ENCODE assay signal across 1 cellular context in genomic region chr6:149746147-149746946, GRCh38.
TF ChIP-seq lines count a peak whose summit lies in the region.

NUP43 (minus strand) TSS chr6:149746529; CDS start chr6:149746495, 34 bp downstream.

TF ChIP-seq in HepG2, 621 proteins besides CTCF, POLR2A, EP300 and RAD21 (continued from another document and continues in another):
- TF ChIP-seq ZHX2 (IDR thresholded peaks at IDR 0.05; ENCODE audit: low read depth) (no peak), ZHX2 (CRISPR knock-in tag; IDR thresholded peaks at IDR 0.05; ENCODE audit: borderline replicate concordance) (no peak), E2F5 (CRISPR knock-in tag; conservative IDR thresholded peaks at IDR 0.05) (peak; percentile 76; the same call in 1 of the 2 replicates), ZBTB43 (CRISPR knock-in tag; conservative IDR thresholded peaks at IDR 0.05) (no peak; the same call in 1 of the 2 replicates), CSRNP1 (CRISPR knock-in tag; IDR thresholded peaks at IDR 0.05) (peak; percentile 63), CCDC6 (CRISPR knock-in tag; IDR thresholded peaks at IDR 0.05) (peak; percentile 89), ARID2 (CRISPR knock-in tag; IDR thresholded peaks at IDR 0.05; ENCODE audit: borderline replicate concordance) (no peak; the same call in 1 of the 2 replicates), HNRNPUL1 (IDR thresholded peaks at IDR 0.05; ENCODE audit: low read depth, low read length) (no peak), ZNF501 (CRISPR knock-in tag; IDR thresholded peaks at IDR 0.05) (peak; percentile 95), ZNF383 (CRISPR knock-in tag; IDR thresholded peaks at IDR 0.05; ENCODE audit: borderline replicate concordance) (peak; percentile 92; the same call in 1 of the 2 replicates), XRCC5 (optimal IDR thresholded peaks at IDR 0.05; ENCODE audit: low read length) (peak; percentile 91), NR0B2 (CRISPR knock-in tag; IDR thresholded peaks at IDR 0.05) (peak; percentile 78; the same call in 1 of the 2 replicates), MTF2 (CRISPR knock-in tag; IDR thresholded peaks at IDR 0.05; ENCODE audit: borderline replicate concordance) (no peak), SRSF4 (IDR thresholded peaks at IDR 0.05; ENCODE audit: low read depth, low read length, poor library complexity, severe bottlenecking) (no peak), ZNF350 (CRISPR knock-in tag; IDR thresholded peaks at IDR 0.05; ENCODE audit: borderline replicate concordance, low read depth) (peak; percentile 97), ZNF468 (CRISPR knock-in tag; IDR thresholded peaks at IDR 0.05) (0 out of 2 replicates have a peak, but pooled peaks have one; percentile 68), RNF219 (CRISPR knock-in tag; IDR thresholded peaks at IDR 0.05) (no peak; the same call in 1 of the 2 replicates), ZNF746 (CRISPR knock-in tag; IDR thresholded peaks at IDR 0.05) (no peak), MYC (CRISPR knock-in tag; IDR thresholded peaks at IDR 0.05; ENCODE audit: borderline replicate concordance) (peak; percentile 84; the same call in 1 of the 2 replicates), SOX13 (IDR thresholded peaks at IDR 0.05) (no peak), SOX13 (CRISPR knock-in tag; conservative IDR thresholded peaks at IDR 0.05 in 1 of 2, IDR thresholded peaks at IDR 0.05 in 1 of 2) (peak in 1 of 2 experiments; percentile 57; a peak in 1 of 4 replicates), GATAD1 (CRISPR knock-in tag; IDR thresholded peaks at IDR 0.05) (peak; percentile 98), RBM22 (optimal IDR thresholded peaks at IDR 0.05; ENCODE audit: low read length) (no peak), SNAI1 (CRISPR knock-in tag; IDR thresholded peaks at IDR 0.05; ENCODE audit: borderline replicate concordance) (0 out of 2 replicates have a peak, but pooled peaks have one; percentile 78), ZNF879 (CRISPR knock-in tag; IDR thresholded peaks at IDR 0.05) (peak; percentile 27; the same call in 1 of the 2 replicates), ZNF816 (CRISPR knock-in tag; IDR thresholded peaks at IDR 0.05; ENCODE audit: borderline replicate concordance) (no peak), SNAPC5 (CRISPR knock-in tag; IDR thresholded peaks at IDR 0.05; ENCODE audit: borderline replicate concordance) (no peak), MED8 (CRISPR knock-in tag; IDR thresholded peaks at IDR 0.05; ENCODE audit: insufficient replicate concordance) (peak; percentile 21), MXD1 (CRISPR knock-in tag; IDR thresholded peaks at IDR 0.05) (no peak; the same call in 1 of the 2 replicates), RERE (CRISPR knock-in tag; IDR thresholded peaks at IDR 0.05; ENCODE audit: low read depth) (no peak), GPBP1L1 (CRISPR knock-in tag; IDR thresholded peaks at IDR 0.05) (no peak), ZFP82 (CRISPR knock-in tag; IDR thresholded peaks at IDR 0.05; ENCODE audit: borderline replicate concordance) (no peak), POGZ (CRISPR knock-in tag; IDR thresholded peaks at IDR 0.05) (peak; percentile 99), PHF20 (CRISPR knock-in tag; IDR thresholded peaks at IDR 0.05) (peak; percentile 92), ZNF749 (CRISPR knock-in tag; IDR thresholded peaks at IDR 0.05; ENCODE audit: borderline replicate concordance) (peak; percentile 89), HDAC2 (CRISPR knock-in tag; IDR thresholded peaks at IDR 0.05) (peak; percentile 93), ZNF17 (CRISPR knock-in tag; IDR thresholded peaks at IDR 0.05) (no peak; the same call in 1 of the 2 replicates), NBN (conservative IDR thresholded peaks at IDR 0.05) (no peak), ZNF570 (CRISPR knock-in tag; IDR thresholded peaks at IDR 0.05; ENCODE audit: borderline replicate concordance) (no peak), ZMYM3 (CRISPR knock-in tag; IDR thresholded peaks at IDR 0.05) (peak; percentile 95), ZNF792 (CRISPR knock-in tag; IDR thresholded peaks at IDR 0.05) (peak; percentile 85), REPIN1 (CRISPR knock-in tag; IDR thresholded peaks at IDR 0.05; ENCODE audit: borderline replicate concordance, low read depth) (peak; percentile 88; the same call in 1 of the 2 replicates), SIN3A (IDR thresholded peaks at IDR 0.05; ENCODE audit: borderline replicate concordance, low read depth, low read length) (peak; percentile 97)
